Comparison of ENCODE assay signal across 17 cellular contexts in the genomic region with DNA sequence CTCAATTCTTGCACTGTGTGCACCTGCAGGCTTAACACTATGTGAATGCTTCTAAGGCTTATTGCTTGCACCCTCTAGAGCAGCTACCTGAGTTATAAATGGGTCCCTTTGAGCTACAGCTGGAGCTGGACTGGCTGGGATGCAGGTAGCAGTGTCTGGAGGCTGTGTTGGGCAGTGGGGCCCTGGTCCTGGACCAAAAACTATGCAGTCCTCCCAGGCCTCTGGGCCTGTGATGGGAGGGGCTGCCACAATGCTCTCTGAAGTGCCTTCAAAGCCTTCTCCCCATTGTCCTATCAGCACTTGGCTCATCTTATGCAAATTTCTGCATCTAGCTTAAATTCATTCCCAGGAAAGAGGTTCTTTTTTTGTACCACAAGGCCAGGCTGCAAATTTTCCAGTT. TPM values are rescaled to one million over a fixed set of nuclear protein-coding genes. Genes with fewer than 3 reads are reported as not detected.
DNase-seq lines count a peak whose midpoint lies in the region; ATAC-seq, FAIRE-seq and TF ChIP-seq lines count a peak whose summit lies in the region.
"Had no signal": no experiment of that assay in that cellular context is flagged by ENCODE, and none has a peak within 500 bp of the region (broad histone marks: within the 10 kb centered on the region; RNA-seq: fewer than 3 reads in every experiment).

No MANE protein-coding gene starts in this region.

- ATAC-seq in SK-N-SH treated with all-trans-retinoic acid at 6 μM for 48 hours (peak; percentile 20; the same call in 2 of the 3 replicates), GM12878 (peak; percentile 17; the same call in 2 of the 3 replicates), HepG2 (peak; percentile 52)
- ATAC-seq: CD8-positive, alpha-beta T cell had no signal

- TF ChIP-seq POLR2A in GM12878 (IDR thresholded peaks at IDR 0.05; ENCODE audit: low read depth, low read length) (no peak), HepG2 (IDR thresholded peaks at IDR 0.05; ENCODE audit: insufficient read depth in 1 of 2, low read depth in 2 of 2, low read length in 2 of 2) (no peak)

- H3K4me1 ChIP-seq in SK-N-SH (ENCODE audit: control insufficient read depth in 1 of 2, insufficient read depth in 2 of 2, low read depth in 1 of 2, low read length in 1 of 2) (no peaks in the 10 kb centered on the region), GM12878 (ENCODE audit: control insufficient read depth, insufficient read depth, low read length) (no peaks in the 10 kb centered on the region), HepG2 (ENCODE audit: insufficient read depth, low read length) (peaks cover 8% of the 10 kb centered on the region; the same call in 1 of the 2 replicates), PC-9 (replicated peaks; ENCODE audit: insufficient read depth) (no peaks in the 10 kb centered on the region)

- no peak overlapping the region for H2AFZ ChIP-seq in SK-N-SH (ENCODE audit: low read depth)
- no peak overlapping the region for H2AFZ ChIP-seq in GM12878 (ENCODE audit: control insufficient read depth, low read depth, low read length)
- H2AFZ ChIP-seq in HepG2 (ENCODE audit: low read length): no peak overlapping the region
- H2AFZ ChIP-seq in PC-9: no peak overlapping the region

- POLR2A ChIA-PET in SK-N-SH (lab: Yijun Ruan, JAX) (no interaction called here), GM12878 (lab: Charles Lee) (no interaction called here), HepG2 (lab: Yijun Ruan, JAX) (no interaction called here), PC-9 (lab: Charles Lee; ENCODE audit: unreplicated experiment) (no interaction called here)

- H3K79me2 ChIP-seq in SK-N-SH (ENCODE audit: insufficient read depth) (peaks cover 23% of the 10 kb centered on the region), GM12878 (ENCODE audit: control insufficient read depth, insufficient read depth, low read length) (no peaks in the 10 kb centered on the region), HepG2 (ENCODE audit: insufficient read depth, low read length) (no peaks in the 10 kb centered on the region), PC-9 (ENCODE audit: low read depth) (no peaks in the 10 kb centered on the region; the same call in 1 of the 2 replicates)

- peaks cover 38 to 41% of the 10 kb centered on the region in 2 experiments for H3K36me3 ChIP-seq in SK-N-SH (replicated peaks in 1 of 2; ENCODE audit: control insufficient read depth in 1 of 2, insufficient read depth in 2 of 2, low read length in 1 of 2)
- peaks cover 2 to 14% of the 10 kb centered on the region in 2 experiments for H3K36me3 ChIP-seq in GM12878 (ENCODE audit: control insufficient read depth in 2 of 2, insufficient read depth in 2 of 2, low read length in 1 of 2)
- peaks cover 7 to 13% of the 10 kb centered on the region in 2 experiments; a peak in 4 of 5 replicates for H3K36me3 ChIP-seq in HepG2 (replicated peaks in 1 of 2; ENCODE audit: control insufficient read depth in 1 of 2, insufficient read depth in 2 of 2, low read length in 2 of 2)
- peaks cover 19% of the 10 kb centered on the region for H3K36me3 ChIP-seq in PC-9 (ENCODE audit: low read depth)

- no peak overlapping the region for H3K4me2 ChIP-seq in SK-N-SH
- H3K4me2 ChIP-seq in GM12878 (ENCODE audit: control insufficient read depth, insufficient read depth): no peak overlapping the region
- no peak overlapping the region for H3K4me2 ChIP-seq in HepG2 (ENCODE audit: low read depth, low read length)
- H3K4me2 ChIP-seq in PC-9: no peak overlapping the region

- no peak for TF ChIP-seq RAD21 in SK-N-SH (IDR thresholded peaks at IDR 0.05; ENCODE audit: low read length)
- no peak for TF ChIP-seq RAD21 in GM12878 (IDR thresholded peaks at IDR 0.05; ENCODE audit: insufficient read depth, low read depth, low read length)
- no peak for TF ChIP-seq RAD21 in HepG2 (CRISPR knock-in tag; IDR thresholded peaks at IDR 0.05)

- FAIRE-seq in GM12878 (lab: Jason Lieb, UNC): no peak
- no peak for FAIRE-seq in HepG2 (lab: Jason Lieb, UNC)
- FAIRE-seq: D721Med had no signal

- BruUV-seq in GM12878 (replicated peaks; lab: Mats Ljungman, UMichigan) (no TSS peak), HepG2 (replicated peaks; lab: Mats Ljungman, UMichigan) (TSS peak; percentile 3), PC-9 (replicated peaks; lab: Mats Ljungman, UMichigan) (no TSS peak)

- CTCF ChIA-PET in SK-N-SH (lab: Yijun Ruan, JAX) (interaction anchor here (0.6 to 4.4 kb wide), 2 partner anchors 19 to 242 kb away, joined by 3 to 34 read pairs; no protein-coding TSS in a partner anchor), GM12878 (lab: Yijun Ruan, JAX) (interaction anchor here (0.8 kb wide), 1 partner anchor 19 kb away, joined by 3 read pairs; no protein-coding TSS in a partner anchor), HepG2 (lab: Yijun Ruan, JAX; ENCODE audit: low intra/inter-chr PET ratio, low total read pairs) (no interaction called here), PC-9 (lab: Charles Lee) (no interaction called here)

- TF ChIP-seq EP300 in SK-N-SH (IDR thresholded peaks at IDR 0.05; ENCODE audit: borderline replicate concordance in 1 of 2, low read depth in 1 of 2, low read length in 1 of 2) (no peak), GM12878 (IDR thresholded peaks at IDR 0.05; ENCODE audit: borderline replicate concordance in 1 of 2, control insufficient read depth in 1 of 2, low read depth in 2 of 2, low read length in 2 of 2) (no peak), HepG2 (IDR thresholded peaks at IDR 0.05; ENCODE audit: low read depth in 2 of 2, low read length in 2 of 2) (no peak), HepG2 (CRISPR knock-in tag; IDR thresholded peaks at IDR 0.05; ENCODE audit: borderline replicate concordance) (no peak)

- in situ Hi-C loops in GM12878 (cut with MboI) (no loop called here), HepG2 (cut with HindIII; ENCODE audit: extremely low pct_ligation_motif_present, low pct_unique_long_range_greater_than_20kb) (no loop called here)

- H3K4me3 ChIP-seq in SK-N-SH (ENCODE audit: low read depth in 2 of 2, low read length in 1 of 2) (no peak overlapping the region), GM12878 (no peak overlapping the region), HepG2 (replicated peaks in 1 of 3; ENCODE audit: insufficient read depth in 1 of 3, low read depth in 2 of 3, low read length in 3 of 3) (no peak overlapping the region), PC-9 (no peak overlapping the region)

- SMC1A ChIA-PET in GM12878 (lab: Charles Lee; ENCODE audit: uncharacterized antibody, unreplicated experiment): interaction anchor here (0.8 to 1.4 kb wide), 2 partner anchors 9 to 14 kb away, joined by 3 to 4 read pairs; no protein-coding TSS in a partner anchor

- H3K9ac ChIP-seq in SK-N-SH (no peak overlapping the region), GM12878 (ENCODE audit: control insufficient read depth, insufficient read depth, low read length) (no peak overlapping the region), HepG2 (ENCODE audit: insufficient read depth, low read depth, low read length) (no peak overlapping the region)

- RAD21 ChIA-PET in GM12878 (lab: Charles Lee; ENCODE audit: unreplicated experiment): interaction anchor here (1.2 kb wide), 1 partner anchor 19 kb away, joined by 3 read pairs; no protein-coding TSS in a partner anchor

- DNase-seq in SK-N-SH: no peak
- no peak for DNase-seq in GM12878 (ENCODE audit: low read depth, low spot score)
- no peak for DNase-seq in HepG2 (ENCODE audit: low spot score)
- no peak for DNase-seq in PC-9
- no peak for DNase-seq in T-helper 1 cell
- no peak for DNase-seq in stimulated activated CD4-positive, alpha-beta T cell treated with anti-CD3 and anti-CD28 coated beads, Interleukin-2, amount 100 ng/mL, for 24 hours
- DNase-seq in stimulated activated CD8-positive, alpha-beta memory T cell treated with anti-CD3 and anti-CD28 coated beads, Interleukin-4, amount 100 ng/mL, for 48 hours: no peak
- DNase-seq: CD8-positive, alpha-beta T cell; COR-L47; DMS153; DMS79 treated with DMSO at 0.1 percent for 48 hours; GDM1; HCEC 1CT; IMR-90 had no signal

- H3F3A ChIP-seq in SK-N-SH (replicated peaks; ENCODE audit: insufficient read depth) (peaks cover 6% of the 10 kb centered on the region), PC-9 (ENCODE audit: insufficient read depth, low read depth) (no peaks in the 10 kb centered on the region; the same call in 1 of the 2 replicates)

- H3K27ac ChIP-seq in SK-N-SH (ENCODE audit: low read depth in 2 of 2, low read length in 1 of 2): no peak overlapping the region
- no peak overlapping the region for H3K27ac ChIP-seq in GM12878 (ENCODE audit: control insufficient read depth, insufficient read depth)
- no peak overlapping the region for H3K27ac ChIP-seq in HepG2 (ENCODE audit: extremely low read length, insufficient read depth, low read length)
- H3K27ac ChIP-seq in PC-9: no peak overlapping the region
- H3K27ac ChIP-seq: 22Rv1 had no signal

- H3K9me2 ChIP-seq in SK-N-SH (no peaks in the 10 kb centered on the region), PC-9 (ENCODE audit: insufficient read depth) (no peaks in the 10 kb centered on the region)

- intact Hi-C loops in GM12878 (cut with micrococcal nuclease; ENCODE audit: unreplicated experiment) (no loop called here), HepG2 (cut with micrococcal nuclease; ENCODE audit: unreplicated experiment) (no loop called here), PC-9 (cut with micrococcal nuclease; ENCODE audit: unreplicated experiment) (no loop called here)

- H3K9me3 ChIP-seq in SK-N-SH (no peaks in the 10 kb centered on the region), GM12878 (replicated peaks; ENCODE audit: control insufficient read depth, insufficient read depth, low read length) (peaks cover 1% of the 10 kb centered on the region; the same call in 2 of the 3 replicates), HepG2 (ENCODE audit: low read length) (no peaks in the 10 kb centered on the region), PC-9 (ENCODE audit: insufficient read depth, low read depth) (no peaks in the 10 kb centered on the region)

- H4K20me1 ChIP-seq in SK-N-SH (ENCODE audit: insufficient read depth): peaks cover 6% of the 10 kb centered on the region; the same call in 1 of the 2 replicates
- no peaks in the 10 kb centered on the region for H4K20me1 ChIP-seq in GM12878 (ENCODE audit: control insufficient read depth, insufficient read depth)
- H4K20me1 ChIP-seq in HepG2 (ENCODE audit: insufficient read depth, low read length): no peaks in the 10 kb centered on the region
- no peaks in the 10 kb centered on the region for H4K20me1 ChIP-seq in PC-9 (ENCODE audit: insufficient read depth)

- no peak for TF ChIP-seq CTCF in SK-N-SH (IDR thresholded peaks at IDR 0.05)
- TF ChIP-seq CTCF in GM12878 (IDR thresholded peaks at IDR 0.05 in 2 of 3, conservative IDR thresholded peaks at IDR 0.05 in 1 of 3; ENCODE audit: control insufficient read depth in 2 of 3, extremely low read depth in 1 of 3, insufficient read depth in 1 of 3, low read depth in 3 of 3, low read length in 3 of 3): no peak
- no peak for TF ChIP-seq CTCF in HepG2 (CRISPR knock-in tag; IDR thresholded peaks at IDR 0.05)
- no peak for TF ChIP-seq CTCF in PC-9 (conservative IDR thresholded peaks at IDR 0.05)

- H3K27me3 ChIP-seq in SK-N-SH (ENCODE audit: insufficient read depth) (no peaks in the 10 kb centered on the region), GM12878 (replicated peaks in 1 of 2; ENCODE audit: control insufficient read depth in 2 of 2, insufficient read depth in 2 of 2, low read length in 1 of 2) (no peaks in the 10 kb centered on the region), HepG2 (ENCODE audit: control insufficient read depth in 1 of 2, insufficient read depth in 2 of 2, low read length in 2 of 2) (no peaks in the 10 kb centered on the region), PC-9 (ENCODE audit: insufficient read depth, low read depth) (no peaks in the 10 kb centered on the region)

RNA-seq across cellular contexts. Expression of a gene that starts 26.1 kb away (rescaled TPM):
- polyA plus RNA-seq in SK-N-SH (2012; rRNA removed) (23.6 and 28.3 TPM in 2 replicates), GM12878 (2011; rRNA removed) (22.3 and 31.5 TPM in 2 replicates), GM12878 (2014; fragmentation: Illumina TruSeq; extraction: Trizol) (16.9 and 21.7 TPM in 2 replicates), GM12878 (2014; fragmentation: Nextera tagmentation; extraction: Ambion mirVana) (1 to 10 TPM; 8.1 to 8.3 TPM), GM12878 (2014; rRNA removed) (14.5 and 16.4 TPM in 2 replicates), GM12878 (2016; fragmentation: Nextera tagmentation; extraction: Ambion mirVana) (10 to 100 TPM; 11.9 to 12.4 TPM), HepG2 (2011; rRNA removed) (20.1 and 24.0 TPM in 2 replicates)
- 32.5 and 37.1 TPM in 2 replicates for polyA plus RNA-seq in SK-N-SH (2012; cell fraction: cytosol; rRNA removed)
- polyA plus RNA-seq in SK-N-SH (2012; cell fraction: nucleus; rRNA removed): 18.4 and 43.0 TPM in 2 replicates
- 66.7 and 71.4 TPM in 2 replicates for total RNA-seq in GM12878 (2013; cell fraction: nucleolus; rRNA removed)
- total RNA-seq in GM12878 (2014; rRNA removed) (20.0 and 20.2 TPM in 2 replicates), GM12878 (2014; rRNA removed; fragmentation: Illumina TruSeq; extraction: Trizol) (18.9 and 19.5 TPM in 2 replicates), GM12878 (2021) (11.8 and 16.0 TPM in 2 replicates), HepG2 (2016; rRNA removed; fragmentation: Illumina TruSeq; extraction: Trizol) (25.2 and 33.6 TPM in 2 replicates), PC-9 (2021) (49.1 and 56.7 TPM in 2 replicates)
- polyA plus RNA-seq in GM12878 (2011; ENCODE audit: low read depth): 10.7 TPM
- polyA plus RNA-seq in GM12878 (2011; cell fraction: cytosol; rRNA removed): 9.0 and 12.0 TPM in 2 replicates
- 19.2 and 19.8 TPM in 2 replicates for polyA plus RNA-seq in GM12878 (2011; cell fraction: nucleus; rRNA removed)
- polyA plus RNA-seq in GM12878 (2012): 12.0 and 12.3 TPM in 2 replicates
- 33.3 and 57.5 TPM in 2 replicates for polyA minus RNA-seq in GM12878 (2011; rRNA and poly(A)+ RNA removed)
- polyA minus RNA-seq in GM12878 (2011; cell fraction: cytosol; rRNA and poly(A)+ RNA removed): 9.5 and 15.2 TPM in 2 replicates
- 15.0 and 19.3 TPM in 2 replicates for polyA minus RNA-seq in GM12878 (2011; cell fraction: nucleus; rRNA and poly(A)+ RNA removed)
- total RNA-seq in HepG2 (2016; cell fraction: cytosol; rRNA removed; fragmentation: Illumina TruSeq; extraction: Trizol; ENCODE audit: low read depth): 7.9 and 13.5 TPM in 2 replicates
- total RNA-seq in HepG2 (2016; cell fraction: insoluble cytoplasmic fraction; rRNA removed; fragmentation: Illumina TruSeq; extraction: Trizol): 25.6 and 31.4 TPM in 2 replicates
- total RNA-seq in HepG2 (2016; cell fraction: membrane; rRNA removed; fragmentation: Illumina TruSeq; extraction: Trizol): 18.4 and 19.0 TPM in 2 replicates
- total RNA-seq in HepG2 (2016; cell fraction: nucleus; rRNA removed; fragmentation: Illumina TruSeq; extraction: Trizol): 25.8 and 27.2 TPM in 2 replicates
- polyA plus RNA-seq in HepG2 (2011; cell fraction: cytosol; rRNA removed): 10.9 and 15.6 TPM in 2 replicates
- 19.7 and 19.8 TPM in 2 replicates for polyA plus RNA-seq in HepG2 (2011; cell fraction: nucleus; rRNA removed)
- polyA plus RNA-seq in HepG2 (2012): 28.6 and 34.5 TPM in 2 replicates
- 4.4 and 4.5 TPM in 2 replicates for polyA plus RNA-seq in HepG2 (2016; cell fraction: cytosol; fragmentation: Illumina TruSeq; extraction: Trizol; ENCODE audit: low read depth)
- polyA plus RNA-seq in HepG2 (2016; cell fraction: insoluble cytoplasmic fraction; fragmentation: Illumina TruSeq; extraction: Trizol; ENCODE audit: low read depth): 19.2 and 21.5 TPM in 2 replicates
- 8.7 and 9.9 TPM in 2 replicates for polyA plus RNA-seq in HepG2 (2016; cell fraction: membrane; fragmentation: Illumina TruSeq; extraction: Trizol; ENCODE audit: low read depth)
- 29.1 and 29.9 TPM in 2 replicates for polyA plus RNA-seq in HepG2 (2016; cell fraction: nucleus; fragmentation: Illumina TruSeq; extraction: Trizol; ENCODE audit: insufficient read depth, low read depth)
- 16.4 and 17.8 TPM in 2 replicates for polyA minus RNA-seq in HepG2 (2011; rRNA and poly(A)+ RNA removed; ENCODE audit: low replicate concordance)
- polyA minus RNA-seq in HepG2 (2011; cell fraction: cytosol; rRNA and poly(A)+ RNA removed): 30.3 and 34.7 TPM in 2 replicates
- 64.3 and 71.3 TPM in 2 replicates for polyA minus RNA-seq in HepG2 (2011; cell fraction: nucleus; rRNA and poly(A)+ RNA removed)

Comparison
In these comparisons a context has a peak if more than half of its experiments do, and no peak if none do; other contexts are left out.
1. CTCF ChIA-PET loops: an anchor here in SK-N-SH (0.6 to 4.4 kb wide) and GM12878 (0.8 kb wide); none called in HepG2 and PC-9.